In the genomic region with DNA sequence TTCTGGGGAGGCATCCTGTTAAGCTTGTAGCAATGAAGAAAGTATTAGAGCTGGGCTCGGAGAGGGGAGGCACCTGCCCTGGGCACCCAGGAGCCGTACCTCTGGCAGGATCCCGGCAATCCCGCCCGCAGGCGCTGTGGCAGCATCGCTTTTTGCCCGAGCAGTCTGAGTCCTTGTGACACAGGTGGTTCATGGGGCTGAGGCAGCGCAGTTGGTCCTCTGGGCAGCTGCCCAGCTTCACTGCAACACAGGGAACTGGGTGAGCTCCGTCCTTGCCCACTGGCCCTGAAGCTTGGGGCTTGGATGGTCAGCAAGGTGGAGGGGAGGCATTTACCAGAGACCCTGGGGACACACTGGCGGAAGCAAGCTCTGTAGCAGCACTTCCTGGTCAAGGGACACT, we compare ENCODE assay signal across 36 cellular contexts. TPM values are rescaled to one million over a fixed set of nuclear protein-coding genes. Genes with fewer than 3 reads are reported as not detected.
"Had no signal": no experiment of that assay in that cellular context is flagged by ENCODE, and none has a peak within 500 bp of the region (broad histone marks: within the 10 kb centered on the region; RNA-seq: fewer than 3 reads in every experiment).

No MANE protein-coding gene starts in this region.

- H3K27me3 ChIP-seq: ascending aorta, breast epithelium, cardiac muscle cell, colonic mucosa had no signal

- DNase-seq: activated CD4-positive, alpha-beta memory T cell treated with anti-CD3 and anti-CD28 coated beads for 36 hours; activated CD4-positive, alpha-beta T cell treated with anti-CD3 and anti-CD28 coated beads for 36 hours; activated CD4-positive, alpha-beta T cell treated with anti-CD3 and anti-CD28 coated beads, Interleukin-2, amount 10 ng/mL, durations not matched to agents 24 days and 14 days; activated CD4-positive, CD25-positive, alpha-beta regulatory T cell; activated CD4-positive, CD25-positive, alpha-beta regulatory T cell treated with anti-CD3 and anti-CD28 coated beads, Interleukin-2, amount 50 U/mL, for 72 hours; activated CD8-positive, alpha-beta memory T cell treated with anti-CD3 and anti-CD28 coated beads, Interleukin-2, amount 10 ng/mL, durations not matched to agents 7 days and 5 days; activated CD8-positive, alpha-beta memory T cell treated with anti-CD3 and anti-CD28 coated beads, Interleukin-2, amount 50 U/mL, for 4 hours; activated CD8-positive, alpha-beta T cell treated with anti-CD3 and anti-CD28 coated beads, Interleukin-2, amount 10 ng/mL, durations not matched to agents 7 days and 5 days; activated gamma-delta T cell; activated naive CD4-positive, alpha-beta T cell; activated naive CD4-positive, alpha-beta T cell treated with anti-CD3 and anti-CD28 coated beads, Interleukin-2, amount 10 ng/mL, durations not matched to agents 7 days and 5 days; activated naive CD8-positive, alpha-beta T cell treated with anti-CD3 and anti-CD28 coated beads, Interleukin-2, amount 10 ng/mL, durations not matched to agents 7 days and 5 days; activated T-cell treated with anti-CD3 and anti-CD28 coated beads, Interleukin-2, amount 50 U/mL, for 1 hour; activated T-cell treated with anti-CD3 and anti-CD28 coated beads, Interleukin-2, amount 50 U/mL, for 48 hours; central memory CD4-positive, alpha-beta T cell; cerebellar nuclear complex; colonic mucosa; effector CD8-positive, alpha-beta T cell; esophagus squamous epithelium; foreskin melanocyte; T-helper 2 cell had no signal

- H3K4me3 ChIP-seq: ascending aorta, breast epithelium, cardiac muscle cell, colonic mucosa, esophagus squamous epithelium, gastroesophageal sphincter had no signal

- ATAC-seq: activated CD4-positive, alpha-beta T cell treated with anti-CD3 and anti-CD28 coated beads for 36 hours; activated CD8-positive, alpha-beta memory T cell treated with anti-CD3 and anti-CD28 coated beads, Interleukin-2, amount 10 ng/mL, durations not matched to agents 7 days and 5 days; activated CD8-positive, alpha-beta T cell treated with anti-CD3 and anti-CD28 coated beads, Interleukin-2, amount 10 ng/mL, durations not matched to agents 7 days and 5 days; activated naive CD4-positive, alpha-beta T cell treated with anti-CD3 and anti-CD28 coated beads, Interleukin-2, amount 50 U/mL, for 72 hours; gastroesophageal sphincter had no signal

- H3K36me3 ChIP-seq: ascending aorta, breast epithelium, cardiac muscle cell, colonic mucosa, esophagus squamous epithelium, gastroesophageal sphincter had no signal

- H3K27ac ChIP-seq: ascending aorta, breast epithelium, cardiac muscle cell, colonic mucosa, epithelial cell of prostate, esophagus squamous epithelium, gastroesophageal sphincter had no signal

- H3K9me3 ChIP-seq: ascending aorta, breast epithelium, colonic mucosa, esophagus squamous epithelium, gastroesophageal sphincter had no signal

- H3K4me1 ChIP-seq: ascending aorta, breast epithelium, colonic mucosa, gastroesophageal sphincter had no signal

RNA-seq across cellular contexts. Expression of a gene that starts 4.7 kb away (rescaled TPM):
- total RNA-seq: activated CD4-positive, alpha-beta memory T cell treated with anti-CD3 and anti-CD28 coated beads for 36 hours; activated CD4-positive, alpha-beta T cell treated with anti-CD3 and anti-CD28 coated beads, Interleukin-2, amount 10 ng/mL, durations not matched to agents 24 days and 14 days; activated CD8-positive, alpha-beta memory T cell treated with anti-CD3 and anti-CD28 coated beads for 36 hours; activated CD8-positive, alpha-beta memory T cell treated with anti-CD3 and anti-CD28 coated beads, Interleukin-2, amount 10 ng/mL, durations not matched to agents 7 days and 5 days; activated CD8-positive, alpha-beta T cell treated with anti-CD3 and anti-CD28 coated beads, Interleukin-2, amount 10 ng/mL, durations not matched to agents 7 days and 5 days; activated naive CD4-positive, alpha-beta T cell treated with anti-CD3 and anti-CD28 coated beads, Interleukin-2, amount 50 U/mL, for 72 hours; activated naive CD8-positive, alpha-beta T cell treated with anti-CD3 and anti-CD28 coated beads, Interleukin-2, amount 10 ng/mL, durations not matched to agents 7 days and 5 days; activated T-helper 1 cell treated with anti-CD3 and anti-CD28 coated beads, Interleukin-12 subunit alpha, Interleukin-12 subunit beta, Interleukin-2, Interleukin-4 antibody, amounts not matched to agents 30 ng/mL and 10 ng/mL and 1 ng/mL, durations not matched to agents 14 hours and 24 hours and 36 hours; activated T-helper 2 cell treated with anti-CD3 and anti-CD28 coated beads, Interferon-gamma antibody, Interleukin-2, Interleukin-4, amounts not matched to agents 10 μg/mL and 5 μg/mL and 100 μg/mL, durations not matched to agents 14 hours and 24 hours and 36 hours; ascending aorta; breast epithelium; cardiac muscle cell; colonic mucosa; dermis microvascular lymphatic vessel endothelial cell; endothelial cell of umbilical vein; fibroblast of lung; fibroblast of villous mesenchyme; gastroesophageal sphincter; glomerular endothelial cell; T-helper 1 cell treated with Interleukin-12 subunit alpha and Interleukin-12 subunit beta and Interleukin-4 antibody, amounts not matched to agents 30 ng/mL and 1 ng/mL, for 36 hours had no signal

RNA-seq across cellular contexts. Expression of a gene that starts 9.4 kb away (rescaled TPM):
- total RNA-seq: ascending aorta, cardiac muscle cell, gastroesophageal sphincter had no signal

RNA-seq across cellular contexts. Expression of a gene that starts 14.0 kb away (rescaled TPM):
- total RNA-seq: activated CD4-positive, alpha-beta memory T cell treated with anti-CD3 and anti-CD28 coated beads for 36 hours; activated CD4-positive, alpha-beta T cell treated with anti-CD3 and anti-CD28 coated beads for 36 hours; activated CD4-positive, alpha-beta T cell treated with anti-CD3 and anti-CD28 coated beads, Interleukin-2, amount 10 ng/mL, durations not matched to agents 24 days and 14 days; activated CD8-positive, alpha-beta memory T cell treated with anti-CD3 and anti-CD28 coated beads for 36 hours; activated CD8-positive, alpha-beta memory T cell treated with anti-CD3 and anti-CD28 coated beads, Interleukin-2, amount 10 ng/mL, durations not matched to agents 7 days and 5 days; activated CD8-positive, alpha-beta T cell treated with anti-CD3 and anti-CD28 coated beads, Interleukin-2, amount 10 ng/mL, durations not matched to agents 7 days and 5 days; activated naive CD4-positive, alpha-beta T cell treated with anti-CD3 and anti-CD28 coated beads, Interleukin-2, amount 50 U/mL, for 72 hours; activated naive CD8-positive, alpha-beta T cell treated with anti-CD3 and anti-CD28 coated beads, Interleukin-2, amount 10 ng/mL, durations not matched to agents 7 days and 5 days; activated T-helper 1 cell treated with anti-CD3 and anti-CD28 coated beads, Interleukin-12 subunit alpha, Interleukin-12 subunit beta, Interleukin-2, Interleukin-4 antibody, amounts not matched to agents 30 ng/mL and 10 ng/mL and 1 ng/mL, durations not matched to agents 14 hours and 24 hours and 36 hours; activated T-helper 2 cell treated with anti-CD3 and anti-CD28 coated beads, Interferon-gamma antibody, Interleukin-2, Interleukin-4, amounts not matched to agents 10 μg/mL and 5 μg/mL and 100 μg/mL, durations not matched to agents 14 hours and 24 hours and 36 hours; ascending aorta; breast epithelium; cardiac muscle cell; colonic mucosa; dermis microvascular lymphatic vessel endothelial cell; endothelial cell of umbilical vein; fibroblast of lung; fibroblast of villous mesenchyme; gastroesophageal sphincter; glomerular endothelial cell; T-helper 1 cell treated with Interleukin-12 subunit alpha and Interleukin-12 subunit beta and Interleukin-4 antibody, amounts not matched to agents 30 ng/mL and 1 ng/mL, for 36 hours had no signal
